Comparison of ENCODE assay signal across 1 cellular context in the genomic region with DNA sequence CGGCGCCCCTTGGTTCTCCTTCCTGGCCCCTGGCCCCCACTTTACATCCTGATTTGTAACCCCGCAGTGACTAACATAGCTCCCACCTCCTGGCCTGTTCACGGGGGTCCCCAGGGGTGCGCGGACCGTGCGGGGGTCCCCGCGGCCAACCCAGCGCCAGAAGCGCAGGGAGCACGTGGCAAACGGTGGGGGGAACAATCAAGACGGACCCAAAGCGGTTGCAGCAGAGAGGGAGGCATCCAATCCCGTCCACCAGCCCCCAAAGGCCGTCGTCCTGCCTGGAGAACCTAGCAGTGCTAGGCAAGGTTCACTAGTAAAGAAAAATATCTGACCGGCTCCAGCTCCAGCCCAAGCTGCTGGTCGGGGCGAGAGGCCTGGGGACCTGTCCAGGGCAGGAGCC.
TF ChIP-seq lines count a peak whose summit lies in the region.

No MANE protein-coding gene starts in this region.

TF ChIP-seq in GM23338, 12 proteins besides CTCF, POLR2A, EP300 and RAD21 (continued from another document):
- TF ChIP-seq REST (IDR thresholded peaks at IDR 0.05; ENCODE audit: unreplicated experiment) = no peak
- no peak for TF ChIP-seq EZH2phosphoT487 (IDR thresholded peaks at IDR 0.05; ENCODE audit: unreplicated experiment)
- no peak for TF ChIP-seq ZNF331 (CRISPR knock-in tag; IDR thresholded peaks at IDR 0.05; ENCODE audit: low read depth)
- no peak for TF ChIP-seq EZH2 (IDR thresholded peaks at IDR 0.05; ENCODE audit: low read depth, unreplicated experiment)
- TF ChIP-seq, protein P1, sequence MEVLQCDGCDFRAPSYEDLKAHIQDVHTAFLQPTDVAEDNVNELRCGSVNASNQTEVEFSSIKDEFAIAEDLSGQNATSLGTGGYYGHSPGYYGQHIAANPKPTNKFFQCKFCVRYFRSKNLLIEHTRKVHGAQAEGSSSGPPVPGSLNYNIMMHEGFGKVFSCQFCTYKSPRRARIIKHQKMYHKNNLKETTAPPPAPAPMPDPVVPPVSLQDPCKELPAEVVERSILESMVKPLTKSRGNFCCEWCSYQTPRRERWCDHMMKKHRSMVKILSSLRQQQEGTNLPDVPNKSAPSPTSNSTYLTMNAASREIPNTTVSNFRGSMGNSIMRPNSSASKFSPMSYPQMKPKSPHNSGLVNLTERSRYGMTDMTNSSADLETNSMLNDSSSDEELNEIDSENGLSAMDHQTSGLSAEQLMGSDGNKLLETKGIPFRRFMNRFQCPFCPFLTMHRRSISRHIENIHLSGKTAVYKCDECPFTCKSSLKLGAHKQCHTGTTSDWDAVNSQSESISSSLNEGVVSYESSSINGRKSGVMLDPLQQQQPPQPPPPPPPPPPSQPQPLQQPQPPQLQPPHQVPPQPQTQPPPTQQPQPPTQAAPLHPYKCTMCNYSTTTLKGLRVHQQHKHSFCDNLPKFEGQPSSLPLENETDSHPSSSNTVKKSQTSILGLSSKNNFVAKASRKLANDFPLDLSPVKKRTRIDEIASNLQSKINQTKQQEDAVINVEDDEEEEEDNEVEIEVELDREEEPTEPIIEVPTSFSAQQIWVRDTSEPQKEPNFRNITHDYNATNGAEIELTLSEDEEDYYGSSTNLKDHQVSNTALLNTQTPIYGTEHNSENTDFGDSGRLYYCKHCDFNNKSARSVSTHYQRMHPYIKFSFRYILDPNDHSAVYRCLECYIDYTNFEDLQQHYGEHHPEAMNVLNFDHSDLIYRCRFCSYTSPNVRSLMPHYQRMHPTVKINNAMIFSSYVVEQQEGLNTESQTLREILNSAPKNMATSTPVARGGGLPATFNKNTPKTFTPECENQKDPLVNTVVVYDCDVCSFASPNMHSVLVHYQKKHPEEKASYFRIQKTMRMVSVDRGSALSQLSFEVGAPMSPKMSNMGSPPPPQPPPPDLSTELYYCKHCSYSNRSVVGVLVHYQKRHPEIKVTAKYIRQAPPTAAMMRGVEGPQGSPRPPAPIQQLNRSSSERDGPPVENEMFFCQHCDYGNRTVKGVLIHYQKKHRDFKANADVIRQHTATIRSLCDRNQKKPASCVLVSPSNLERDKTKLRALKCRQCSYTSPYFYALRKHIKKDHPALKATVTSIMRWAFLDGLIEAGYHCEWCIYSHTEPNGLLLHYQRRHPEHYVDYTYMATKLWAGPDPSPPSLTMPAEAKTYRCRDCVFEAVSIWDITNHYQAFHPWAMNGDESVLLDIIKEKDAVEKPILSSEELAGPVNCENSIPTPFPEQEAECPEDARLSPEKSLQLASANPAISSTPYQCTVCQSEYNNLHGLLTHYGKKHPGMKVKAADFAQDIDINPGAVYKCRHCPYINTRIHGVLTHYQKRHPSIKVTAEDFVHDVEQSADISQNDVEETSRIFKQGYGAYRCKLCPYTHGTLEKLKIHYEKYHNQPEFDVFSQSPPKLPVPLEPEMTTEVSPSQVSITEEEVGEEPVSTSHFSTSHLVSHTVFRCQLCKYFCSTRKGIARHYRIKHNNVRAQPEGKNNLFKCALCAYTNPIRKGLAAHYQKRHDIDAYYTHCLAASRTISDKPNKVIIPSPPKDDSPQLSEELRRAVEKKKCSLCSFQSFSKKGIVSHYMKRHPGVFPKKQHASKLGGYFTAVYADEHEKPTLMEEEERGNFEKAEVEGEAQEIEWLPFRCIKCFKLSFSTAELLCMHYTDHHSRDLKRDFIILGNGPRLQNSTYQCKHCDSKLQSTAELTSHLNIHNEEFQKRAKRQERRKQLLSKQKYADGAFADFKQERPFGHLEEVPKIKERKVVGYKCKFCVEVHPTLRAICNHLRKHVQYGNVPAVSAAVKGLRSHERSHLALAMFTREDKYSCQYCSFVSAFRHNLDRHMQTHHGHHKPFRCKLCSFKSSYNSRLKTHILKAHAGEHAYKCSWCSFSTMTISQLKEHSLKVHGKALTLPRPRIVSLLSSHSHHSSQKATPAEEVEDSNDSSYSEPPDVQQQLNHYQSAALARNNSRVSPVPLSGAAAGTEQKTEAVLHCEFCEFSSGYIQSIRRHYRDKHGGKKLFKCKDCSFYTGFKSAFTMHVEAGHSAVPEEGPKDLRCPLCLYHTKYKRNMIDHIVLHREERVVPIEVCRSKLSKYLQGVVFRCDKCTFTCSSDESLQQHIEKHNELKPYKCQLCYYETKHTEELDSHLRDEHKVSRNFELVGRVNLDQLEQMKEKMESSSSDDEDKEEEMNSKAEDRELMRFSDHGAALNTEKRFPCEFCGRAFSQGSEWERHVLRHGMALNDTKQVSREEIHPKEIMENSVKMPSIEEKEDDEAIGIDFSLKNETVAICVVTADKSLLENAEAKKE (CRISPR knock-in tag; IDR thresholded peaks at IDR 0.05) = no peak
- TF ChIP-seq JUNB (IDR thresholded peaks at IDR 0.05; ENCODE audit: unreplicated experiment) = no peak
- no peak for TF ChIP-seq POLR2AphosphoS5 (IDR thresholded peaks at IDR 0.05; ENCODE audit: low read depth)
- no peak for TF ChIP-seq CREB1 (CRISPR knock-in tag; IDR thresholded peaks at IDR 0.05; ENCODE audit: low read depth)
- TF ChIP-seq NANOG (IDR thresholded peaks at IDR 0.05; ENCODE audit: borderline replicate concordance) = no peak
- TF ChIP-seq ZNF114 (CRISPR knock-in tag; IDR thresholded peaks at IDR 0.05) = no peak
TF ChIP-seq in GM23338: peak in this region for 0.
